Comparison of ENCODE assay signal across 8 cellular contexts in the genomic region with DNA sequence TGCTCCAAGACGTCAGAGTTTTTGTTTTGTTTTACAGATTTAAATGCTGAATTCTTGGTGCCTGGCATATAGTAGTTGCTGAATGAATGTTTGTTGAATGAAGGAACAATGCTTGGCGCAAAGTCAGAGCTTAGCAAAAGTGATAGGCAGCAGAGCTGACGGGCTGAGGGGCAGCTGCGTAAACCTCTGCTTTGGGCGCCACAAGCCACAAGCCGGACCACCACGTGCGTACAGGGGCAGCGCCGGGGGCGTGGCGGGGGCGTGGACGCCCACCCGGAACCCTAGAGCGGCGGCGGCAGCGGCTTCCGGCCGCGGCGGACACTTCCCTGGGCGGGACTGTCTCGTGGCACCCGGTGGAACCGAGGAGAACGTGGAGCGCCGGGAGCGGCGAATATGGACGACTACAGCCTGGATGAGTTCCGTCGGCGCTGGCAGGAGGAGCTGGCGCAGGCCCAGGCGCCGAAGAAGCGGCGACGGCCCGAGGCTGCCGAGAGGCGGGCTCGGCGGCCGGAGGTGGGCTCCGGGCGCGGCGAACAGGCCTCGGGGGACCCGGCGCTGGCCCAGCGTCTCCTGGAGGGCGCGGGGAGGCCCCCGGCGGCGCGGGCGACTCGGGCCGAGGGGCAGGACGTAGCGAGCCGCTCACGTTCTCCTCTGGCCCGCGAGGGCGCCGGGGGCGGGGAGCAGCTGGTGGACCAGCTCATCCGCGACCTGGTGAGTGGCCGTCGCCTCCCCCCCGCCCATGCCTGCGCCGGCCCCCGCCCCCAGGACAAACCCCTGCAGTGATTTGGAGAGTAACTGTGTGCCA. TPM values are rescaled to one million over a fixed set of nuclear protein-coding genes. Genes with fewer than 3 reads are reported as not detected.
A peak's percentile ranks its signal among the peaks of the same experiment; 100 is the strongest.
DNase-seq lines count a peak whose midpoint lies in the region; ATAC-seq and TF ChIP-seq lines count a peak whose summit lies in the region.

A gene with protein sequence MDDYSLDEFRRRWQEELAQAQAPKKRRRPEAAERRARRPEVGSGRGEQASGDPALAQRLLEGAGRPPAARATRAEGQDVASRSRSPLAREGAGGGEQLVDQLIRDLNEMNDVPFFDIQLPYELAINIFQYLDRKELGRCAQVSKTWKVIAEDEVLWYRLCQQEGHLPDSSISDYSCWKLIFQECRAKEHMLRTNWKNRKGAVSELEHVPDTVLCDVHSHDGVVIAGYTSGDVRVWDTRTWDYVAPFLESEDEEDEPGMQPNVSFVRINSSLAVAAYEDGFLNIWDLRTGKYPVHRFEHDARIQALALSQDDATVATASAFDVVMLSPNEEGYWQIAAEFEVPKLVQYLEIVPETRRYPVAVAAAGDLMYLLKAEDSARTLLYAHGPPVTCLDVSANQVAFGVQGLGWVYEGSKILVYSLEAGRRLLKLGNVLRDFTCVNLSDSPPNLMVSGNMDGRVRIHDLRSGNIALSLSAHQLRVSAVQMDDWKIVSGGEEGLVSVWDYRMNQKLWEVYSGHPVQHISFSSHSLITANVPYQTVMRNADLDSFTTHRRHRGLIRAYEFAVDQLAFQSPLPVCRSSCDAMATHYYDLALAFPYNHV (plus strand): TSS at position 306 of the 805 bp plus-strand sequence. CDS start 88 bp downstream, at position 394.

- peak; percentile 91 for ATAC-seq in GM19043 (IDR thresholded peaks at IDR 0.05; ENCODE audit: low read depth, unreplicated experiment)
- peak; percentile 86 for ATAC-seq in HG03280 (IDR thresholded peaks at IDR 0.05; ENCODE audit: unreplicated experiment)
- ATAC-seq in activated CD8-positive, alpha-beta T cell treated with anti-CD3 and anti-CD28 coated beads, Interleukin-2, amount 10 ng/mL, durations not matched to agents 7 days and 5 days = peak; percentile 92

- no peaks in the 10 kb centered on the region for H3K4me1 ChIP-seq in BE2C
- H3K4me1 ChIP-seq in endocrine pancreas (ENCODE audit: control insufficient read depth, insufficient read depth, low read length) = no peaks in the 10 kb centered on the region
- H3K4me1 ChIP-seq in mesendoderm (ENCODE audit: control insufficient read depth, low read depth, low read length) = no peaks in the 10 kb centered on the region

- H3K56ac ChIP-seq in mesendoderm (ENCODE audit: low read length) = peak within 1 kb of the TSS; percentile 95

- H3K27me3 Mint-ChIP-seq in activated CD8-positive, alpha-beta T cell treated with anti-CD3 and anti-CD28 coated beads, Interleukin-2, amount 10 ng/mL, durations not matched to agents 7 days and 5 days (ENCODE audit: low read depth) = peaks cover 16% of the 10 kb centered on the region

- H3K36me3 Mint-ChIP-seq in activated CD8-positive, alpha-beta T cell treated with anti-CD3 and anti-CD28 coated beads, Interleukin-2, amount 10 ng/mL, durations not matched to agents 7 days and 5 days (ENCODE audit: low read depth) = peaks cover 21% of the 10 kb centered on the region

- H3K27ac ChIP-seq in mesendoderm (ENCODE audit: low read depth, low read length) = peak within 1 kb of the TSS; percentile 77

- peaks cover 10% of the 10 kb centered on the region for H3K79me2 ChIP-seq in mesendoderm (ENCODE audit: control insufficient read depth, insufficient read depth, low read length)

- POLR2A ChIA-PET in activated CD8-positive, alpha-beta T cell treated with anti-CD3 and anti-CD28 coated beads, Interleukin-2, amount 10 ng/mL, durations not matched to agents 7 days and 5 days (lab: Charles Lee) = interaction anchor here (1.0 kb wide), 1 partner anchor 9 kb away, joined by 8 read pairs; no protein-coding TSS in a partner anchor

- peak within 1 kb of the TSS; percentile 75 for H3K4me3 ChIP-seq in BE2C (ENCODE audit: low read depth, low read length)
- peak within 1 kb of the TSS; percentile 86 for H3K4me3 ChIP-seq in endocrine pancreas (ENCODE audit: control insufficient read depth, insufficient read depth, low read length)
- H3K4me3 ChIP-seq in mesendoderm (ENCODE audit: low read length) = peak within 1 kb of the TSS; percentile 90

- peak within 1 kb of the TSS; percentile 85 for H3K23ac ChIP-seq in mesendoderm (ENCODE audit: low read length)

- peak within 1 kb of the TSS; percentile 100 for H3K4ac ChIP-seq in mesendoderm (ENCODE audit: low read depth, low read length)

- H3K27ac Mint-ChIP-seq in activated CD8-positive, alpha-beta T cell treated with anti-CD3 and anti-CD28 coated beads, Interleukin-2, amount 10 ng/mL, durations not matched to agents 7 days and 5 days = peak within 1 kb of the TSS; percentile 88

- CTCF ChIA-PET in activated CD8-positive, alpha-beta T cell treated with anti-CD3 and anti-CD28 coated beads, Interleukin-2, amount 10 ng/mL, durations not matched to agents 7 days and 5 days (lab: Charles Lee) = interaction anchor here (1.4 kb wide), 1 partner anchor 11 kb away, joined by 3 read pairs; no protein-coding TSS in a partner anchor

- peaks cover 32% of the 10 kb centered on the region for H3K4me1 Mint-ChIP-seq in activated CD8-positive, alpha-beta T cell treated with anti-CD3 and anti-CD28 coated beads, Interleukin-2, amount 10 ng/mL, durations not matched to agents 7 days and 5 days (ENCODE audit: low read depth)

- TF ChIP-seq CTCF in BE2C (IDR thresholded peaks at IDR 0.05; ENCODE audit: low read depth, low read length) = no peak

- no peaks in the 10 kb centered on the region for H3K27me3 ChIP-seq in BE2C
- H3K27me3 ChIP-seq in endocrine pancreas (ENCODE audit: control insufficient read depth, insufficient read depth, low read length) = no peaks in the 10 kb centered on the region
- H3K27me3 ChIP-seq in mesendoderm (ENCODE audit: insufficient read depth, low read length, poor library complexity) = no peaks in the 10 kb centered on the region

- H4K5ac ChIP-seq in mesendoderm (ENCODE audit: low read length) = no peak within 1 kb of the TSS

- H4K8ac ChIP-seq in mesendoderm (ENCODE audit: low read depth, low read length) = no peak within 1 kb of the TSS

- H3K9me3 Mint-ChIP-seq in activated CD8-positive, alpha-beta T cell treated with anti-CD3 and anti-CD28 coated beads, Interleukin-2, amount 10 ng/mL, durations not matched to agents 7 days and 5 days (ENCODE audit: insufficient read depth) = no peaks in the 10 kb centered on the region

- DNase-seq in BE2C (peak; percentile 93), NCI-H748 (lab: John Stamatoyannopoulos, UW; ENCODE audit: unreplicated experiment) (peak; percentile 89), mesendoderm (peak; percentile 79)
- DNase-seq in activated CD8-positive, alpha-beta T cell treated with anti-CD3 and anti-CD28 coated beads, Interleukin-2, amount 10 ng/mL, durations not matched to agents 7 days and 5 days = peak; percentile 75
- peak; percentile 55 for DNase-seq in stimulated activated CD8-positive, alpha-beta memory T cell treated with anti-CD3 and anti-CD28 coated beads, Interleukin-15, amount 100 ng/mL, for 24 hours (ENCODE audit: low read depth)

- H2BK15ac ChIP-seq in mesendoderm (replicated peaks; ENCODE audit: low read depth) = no peak within 1 kb of the TSS

- peaks cover 19% of the 10 kb centered on the region for H3K36me3 ChIP-seq in BE2C
- no peaks in the 10 kb centered on the region for H3K36me3 ChIP-seq in endocrine pancreas (ENCODE audit: control insufficient read depth, insufficient read depth, low read length)
- no peaks in the 10 kb centered on the region for H3K36me3 ChIP-seq in mesendoderm (ENCODE audit: control insufficient read depth, insufficient read depth, low read length)

- peak within 1 kb of the TSS; percentile 80 for H3K9ac ChIP-seq in endocrine pancreas (ENCODE audit: control insufficient read depth, insufficient read depth, low read length)
- peak within 1 kb of the TSS; percentile 90 for H3K9ac ChIP-seq in mesendoderm (ENCODE audit: low read length)

- peak within 1 kb of the TSS; percentile 37 for H2BK120ac ChIP-seq in mesendoderm (ENCODE audit: low read depth, low read length)

- H3K18ac ChIP-seq in mesendoderm (ENCODE audit: low read length) = peak within 1 kb of the TSS; percentile 98

- peak within 1 kb of the TSS; percentile 94 for H3K4me2 ChIP-seq in mesendoderm (ENCODE audit: low read length)

- H3K9me3 ChIP-seq in BE2C (no peaks in the 10 kb centered on the region), endocrine pancreas (ENCODE audit: control insufficient read depth, low read length) (no peaks in the 10 kb centered on the region)

- no CpG with 5 or more reads among the region's 82 CpGs for WGBS in mesendoderm (ENCODE audit: extremely low coverage, insufficient coverage, low lambda C conversion rate)

- H2BK5ac ChIP-seq in mesendoderm (ENCODE audit: low read length) = no peak within 1 kb of the TSS

- H2AK5ac ChIP-seq in mesendoderm (ENCODE audit: low read length) = no peak within 1 kb of the TSS

- peaks cover 7% of the 10 kb centered on the region for H3K79me1 ChIP-seq in mesendoderm (ENCODE audit: low read length)

- peak within 1 kb of the TSS; percentile 93 for H3K4me3 Mint-ChIP-seq in activated CD8-positive, alpha-beta T cell treated with anti-CD3 and anti-CD28 coated beads, Interleukin-2, amount 10 ng/mL, durations not matched to agents 7 days and 5 days

RNA-seq across cellular contexts. Expression of the gene that starts here (rescaled TPM):
- polyA plus RNA-seq in BE2C (2012; ENCODE audit: insufficient read depth, insufficient read length, low read depth) = 17.9 TPM
- total RNA-seq in activated CD8-positive, alpha-beta T cell treated with anti-CD3 and anti-CD28 coated beads, Interleukin-2, amount 10 ng/mL, durations not matched to agents 7 days and 5 days = 10 to 100 TPM; 12.4 to 12.9 TPM
- 7.6 TPM for polyA plus RNA-seq in mesendoderm (2013, experiment 1 of 2)
- polyA plus RNA-seq in mesendoderm (2013, experiment 2 of 2) = 7.6 TPM

Comparison
In these comparisons a context has a peak if more than half of its experiments do, and no peak if none do; other contexts are left out.
1. Peak in every context shown above with its lines: DNase-seq, ATAC-seq, H3K4me3 ChIP-seq and H3K27ac ChIP-seq.